9 cellular contexts compared by ENCODE assay signal in genomic region chr4:69071286-69071685, GRCh38. TPM values are rescaled to one million over a fixed set of nuclear protein-coding genes. Genes with fewer than 3 reads are reported as not detected.
"Had no signal": no experiment of that assay in that cellular context is flagged by ENCODE, and none has a peak within 500 bp of the region (broad histone marks: within the 10 kb centered on the region; RNA-seq: fewer than 3 reads in every experiment).

No MANE protein-coding gene starts in this region.

- ATAC-seq: K562 had no signal

- H3K4me2 ChIP-seq: KMS-11 had no signal

- DNase-seq: IMR-90, KBM-7, KG1 had no signal

- H3K9ac ChIP-seq: KMS-11 had no signal

- FAIRE-seq: HTR-8/SVneo, K562 had no signal

- H3K27ac ChIP-seq: HL-60, KMS-11 had no signal

- H3K4me3 ChIP-seq: K562 had no signal

RNA-seq across cellular contexts. Expression of gene UGT2B7, which starts 25.0 kb away (rescaled TPM):
- total RNA-seq: HT1080, IMR-90 had no signal
- polyA plus RNA-seq: IgD-negative memory B cell had no signal
